ENCODE assay signal across 12 cellular contexts in the genomic region with DNA sequence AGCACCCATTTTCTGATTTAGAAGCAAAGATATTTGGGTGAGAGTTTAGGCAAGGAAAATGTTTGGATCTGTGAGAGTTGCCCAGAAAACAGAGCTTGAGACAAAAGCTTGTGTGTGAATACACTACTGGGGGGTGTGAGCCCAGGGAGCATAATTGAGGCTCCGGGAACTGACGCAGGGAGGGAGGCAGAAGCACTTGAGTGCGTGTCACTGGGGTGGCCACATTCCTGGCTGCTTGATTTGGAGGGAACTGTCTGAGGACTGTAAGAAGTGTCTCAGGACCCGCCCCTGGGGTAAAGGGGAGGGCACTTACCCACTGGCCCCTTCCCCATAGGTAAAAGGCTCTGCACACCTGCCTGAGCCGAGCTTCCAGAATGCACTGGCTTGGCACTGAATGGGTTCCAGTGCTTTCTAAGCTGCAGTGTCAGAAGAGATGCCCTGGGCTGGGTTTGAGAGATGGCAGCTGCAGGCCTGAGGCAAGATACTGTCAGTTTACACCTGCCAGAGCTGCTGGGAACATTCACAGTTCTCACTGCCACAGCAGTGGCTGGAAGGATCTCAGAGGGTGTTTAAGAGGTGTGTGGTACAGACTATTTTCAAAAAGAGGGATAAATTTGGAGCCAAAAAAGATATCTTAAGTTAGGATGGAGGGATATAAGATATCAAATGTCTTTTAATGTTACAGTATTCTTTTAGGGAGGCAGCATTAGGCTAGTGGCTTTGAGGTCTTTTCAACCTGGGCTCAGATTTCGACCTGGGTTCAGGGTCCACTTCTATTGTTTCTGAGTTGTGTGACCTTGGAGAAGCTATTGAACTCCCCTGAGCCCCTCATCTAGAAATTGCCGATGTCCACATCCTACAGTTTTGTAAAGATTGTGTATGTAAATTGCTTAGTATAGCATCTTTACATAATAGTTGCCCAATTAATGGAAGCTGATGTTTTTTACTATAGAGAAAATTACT. TPM values are rescaled to one million over a fixed set of nuclear protein-coding genes. Genes with fewer than 3 reads are reported as not detected.
DNase-seq lines count a peak whose midpoint lies in the region; ATAC-seq, FAIRE-seq and TF ChIP-seq lines count a peak whose summit lies in the region.
"Had no signal": no experiment of that assay in that cellular context is flagged by ENCODE, and none has a peak within 500 bp of the region (broad histone marks: within the 10 kb centered on the region; RNA-seq: fewer than 3 reads in every experiment).

No MANE protein-coding gene starts in this region.

- no peak for TF ChIP-seq POLR2A in GM12878 (IDR thresholded peaks at IDR 0.05; ENCODE audit: low read depth, low read length)

- 59% methylated on average over 7 of the region's 7 CpGs for WGBS in GM12878 (ENCODE audit: insufficient coverage, insufficient replicate concordance, low lambda C conversion rate, missing lambda C conversion rate)

- FAIRE-seq in GM12878 (lab: Jason Lieb, UNC), result no peak

- no peak for TF ChIP-seq CTCF in GM12878 (IDR thresholded peaks at IDR 0.05 in 2 of 3, conservative IDR thresholded peaks at IDR 0.05 in 1 of 3; ENCODE audit: control insufficient read depth in 2 of 3, extremely low read depth in 1 of 3, insufficient read depth in 1 of 3, low read depth in 3 of 3, low read length in 3 of 3)
- TF ChIP-seq CTCF in neural crest cell (conservative IDR thresholded peaks at IDR 0.05), result no peak
- TF ChIP-seq CTCF in GM13977 (IDR thresholded peaks at IDR 0.05; ENCODE audit: extremely low read depth, insufficient read depth, missing control alignments), result no peak

- ATAC-seq in GM12878 (no peak), HG03378 (IDR thresholded peaks at IDR 0.05; ENCODE audit: unreplicated experiment) (no peak)

- in situ Hi-C loops in GM12878 (cut with MboI), result no loop called here
- in situ Hi-C loops in GM13977 (cut with MboI; ENCODE audit: low pct_unique_long_range_greater_than_20kb, low sequenced_read_pairs, unreplicated experiment), result no loop called here

- no peak for TF ChIP-seq RAD21 in GM12878 (IDR thresholded peaks at IDR 0.05; ENCODE audit: insufficient read depth, low read depth, low read length)

- DNase-seq in activated CD4-positive, alpha-beta T cell treated with anti-CD3 and anti-CD28 coated beads, Interleukin-2, amount 10 ng/mL, durations not matched to agents 24 days and 14 days, result no peak
- DNase-seq in activated CD4-positive, alpha-beta T cell treated with anti-CD3 and anti-CD28 coated beads for 4 hours, result no peak
- peak; percentile 48 for DNase-seq in Jurkat, Clone E6-1 (ENCODE audit: low read depth, low spot score)
- no peak for DNase-seq in GM12878 (ENCODE audit: low read depth, low spot score)
- DNase-seq in neural crest cell (ENCODE audit: low read depth, low spot score), result no peak
- DNase-seq in GDM1 (lab: John Stamatoyannopoulos, UW), result no peak
- DNase-seq in GM13977 (ENCODE audit: low spot score), result no peak
- DNase-seq: DMS 273 treated with DMSO at 0.1 percent for 48 hours, NCI-H1694 treated with DMSO at 0.1 percent for 48 hours had no signal

- peaks cover 2% of the 10 kb centered on the region; the same call in 2 of the 3 replicates for H3K9me3 ChIP-seq in GM12878 (replicated peaks; ENCODE audit: control insufficient read depth, insufficient read depth, low read length)
- H3K9me3 ChIP-seq: HAP-1 had no signal

- no peak for TF ChIP-seq EP300 in GM12878 (IDR thresholded peaks at IDR 0.05; ENCODE audit: borderline replicate concordance in 1 of 2, control insufficient read depth in 1 of 2, low read depth in 2 of 2, low read length in 2 of 2)

- RAD21 ChIA-PET in GM12878 (lab: Charles Lee; ENCODE audit: unreplicated experiment), result interaction anchor here (1.1 kb wide), 1 partner anchor 124 kb away, joined by 3 read pairs; no protein-coding TSS in a partner anchor

- no peaks in the 10 kb centered on the region for H3K79me2 ChIP-seq in GM12878 (ENCODE audit: control insufficient read depth, insufficient read depth, low read length)

- no peak overlapping the region for H3K9ac ChIP-seq in GM12878 (ENCODE audit: control insufficient read depth, insufficient read depth, low read length)

- H3K27me3 Mint-ChIP-seq in activated CD4-positive, alpha-beta T cell treated with anti-CD3 and anti-CD28 coated beads, Interleukin-2, amount 10 ng/mL, durations not matched to agents 24 days and 14 days, result peaks cover 18% of the 10 kb centered on the region
- no peaks in the 10 kb centered on the region for H3K27me3 Mint-ChIP-seq in neural crest cell (ENCODE audit: low read depth)

- H3K4me1 Mint-ChIP-seq in activated CD4-positive, alpha-beta T cell treated with anti-CD3 and anti-CD28 coated beads, Interleukin-2, amount 10 ng/mL, durations not matched to agents 24 days and 14 days, result peaks cover 20% of the 10 kb centered on the region
- peaks cover 8% of the 10 kb centered on the region for H3K4me1 Mint-ChIP-seq in neural crest cell
- H3K4me1 Mint-ChIP-seq: memory B cell had no signal

- intact Hi-C loops in activated CD4-positive, alpha-beta T cell treated with anti-CD3 and anti-CD28 coated beads, Interleukin-2, amount 10 ng/mL, durations not matched to agents 24 days and 14 days (cut with micrococcal nuclease), result no loop called here
- intact Hi-C loops in GM12878 (cut with micrococcal nuclease; ENCODE audit: unreplicated experiment), result no loop called here

- H3K4me2 ChIP-seq in GM12878 (ENCODE audit: control insufficient read depth, insufficient read depth), result peak overlapping the region; percentile 54

- H3K27me3 ChIP-seq in GM12878 (replicated peaks in 1 of 2; ENCODE audit: control insufficient read depth in 2 of 2, insufficient read depth in 2 of 2, low read length in 1 of 2), result no peaks in the 10 kb centered on the region

- POLR2A ChIA-PET in GM12878 (lab: Charles Lee), result interaction anchor here (0.6 kb wide), 1 partner anchor 124 kb away, joined by 3 read pairs; no protein-coding TSS in a partner anchor

- CTCF ChIA-PET in GM12878 (lab: Yijun Ruan, JAX), result interaction anchor here (0.8 to 2.6 kb wide), 6 partner anchors 10 to 120 kb away, joined by 3 to 7 read pairs (median 4); no protein-coding TSS in a partner anchor

- no peaks in the 10 kb centered on the region for H4K20me1 ChIP-seq in GM12878 (ENCODE audit: control insufficient read depth, insufficient read depth)

- H3K27ac ChIP-seq in GM12878 (ENCODE audit: control insufficient read depth, insufficient read depth), result 0 out of 2 replicates have a peak overlapping the region, but pooled peaks have one; percentile 47

- H3K27ac Mint-ChIP-seq in activated CD4-positive, alpha-beta T cell treated with anti-CD3 and anti-CD28 coated beads, Interleukin-2, amount 10 ng/mL, durations not matched to agents 24 days and 14 days, result peak overlapping the region; percentile 84
- H3K27ac Mint-ChIP-seq in neural crest cell (ENCODE audit: unreplicated experiment), result peak overlapping the region; percentile 53
- H3K27ac Mint-ChIP-seq: memory B cell had no signal

- peaks cover 2% of the 10 kb centered on the region for H3K36me3 Mint-ChIP-seq in activated CD4-positive, alpha-beta T cell treated with anti-CD3 and anti-CD28 coated beads, Interleukin-2, amount 10 ng/mL, durations not matched to agents 24 days and 14 days (ENCODE audit: low read depth)
- no peaks in the 10 kb centered on the region for H3K36me3 Mint-ChIP-seq in neural crest cell (ENCODE audit: low read depth)

- peaks cover 5% of the 10 kb centered on the region for H3K9me3 Mint-ChIP-seq in activated CD4-positive, alpha-beta T cell treated with anti-CD3 and anti-CD28 coated beads, Interleukin-2, amount 10 ng/mL, durations not matched to agents 24 days and 14 days
- peaks cover 4% of the 10 kb centered on the region for H3K9me3 Mint-ChIP-seq in neural crest cell
- H3K9me3 Mint-ChIP-seq: memory B cell had no signal

- H3K4me3 Mint-ChIP-seq in activated CD4-positive, alpha-beta T cell treated with anti-CD3 and anti-CD28 coated beads, Interleukin-2, amount 10 ng/mL, durations not matched to agents 24 days and 14 days, result peak overlapping the region; percentile 61
- no peak overlapping the region for H3K4me3 Mint-ChIP-seq in neural crest cell

- peak overlapping the region; percentile 56; the same call in 1 of the 2 replicates for H2AFZ ChIP-seq in GM12878 (ENCODE audit: control insufficient read depth, low read depth, low read length)

- SMC1A ChIA-PET in GM12878 (lab: Charles Lee; ENCODE audit: uncharacterized antibody, unreplicated experiment), result interaction anchor here (0.8 to 1.6 kb wide), 3 partner anchors 12 to 125 kb away, joined by 3 to 4 read pairs (median 4); no protein-coding TSS in a partner anchor

- H3K4me1 ChIP-seq in GM12878 (ENCODE audit: control insufficient read depth, insufficient read depth, low read length), result peaks cover 17% of the 10 kb centered on the region
- H3K4me1 ChIP-seq: HAP-1 had no signal

- no peak overlapping the region for H3K4me3 ChIP-seq in Jurkat, Clone E6-1 (ENCODE audit: low read length)
- 0 out of 2 replicates have a peak overlapping the region, but pooled peaks have one; percentile 14 for H3K4me3 ChIP-seq in GM12878
- H3K4me3 ChIP-seq: HAP-1 had no signal

- no TSS peak for BruUV-seq in GM12878 (replicated peaks; lab: Mats Ljungman, UMichigan)

- no peaks in the 10 kb centered on the region for H3K36me3 ChIP-seq in GM12878 (ENCODE audit: control insufficient read depth in 2 of 2, insufficient read depth in 2 of 2, low read length in 1 of 2)
- H3K36me3 ChIP-seq: HAP-1 had no signal

TF ChIP-seq in GM12878, 131 proteins besides CTCF, POLR2A, EP300 and RAD21 (continues in another document):
- no peak for TF ChIP-seq SP1 (IDR thresholded peaks at IDR 0.05; ENCODE audit: low read depth, low read length)

RNA-seq across cellular contexts. Expression of a gene that starts 6.9 kb away (rescaled TPM):
- total RNA-seq in activated CD4-positive, alpha-beta T cell treated with anti-CD3 and anti-CD28 coated beads, Interleukin-2, amount 10 ng/mL, durations not matched to agents 24 days and 14 days, result 22.2 and 23.9 TPM in 2 replicates
- 16.4 TPM for polyA plus RNA-seq in Jurkat, Clone E6-1 (2012; ENCODE audit: insufficient read depth, insufficient read length)
- total RNA-seq in GM12878 (2013; cell fraction: nucleolus; rRNA removed), result 17.1 and 20.9 TPM in 2 replicates
- 16.2 and 18.5 TPM in 2 replicates for total RNA-seq in GM12878 (2014; rRNA removed)
- 15.0 and 16.5 TPM in 2 replicates for total RNA-seq in GM12878 (2014; rRNA removed; fragmentation: Illumina TruSeq; extraction: Trizol)
- total RNA-seq in GM12878 (2021), result 18.8 and 21.5 TPM in 2 replicates
- 3.5 TPM for polyA plus RNA-seq in GM12878 (2011; ENCODE audit: low read depth)
- polyA plus RNA-seq in GM12878 (2011; rRNA removed), result 8.8 and 9.9 TPM in 2 replicates
- polyA plus RNA-seq in GM12878 (2011; cell fraction: cytosol; rRNA removed), result 8.1 and 8.5 TPM in 2 replicates
- polyA plus RNA-seq in GM12878 (2011; cell fraction: nucleus; rRNA removed), result 9.5 and 11.2 TPM in 2 replicates
- polyA plus RNA-seq in GM12878 (2012), result 4.8 and 5.6 TPM in 2 replicates
- 19.9 and 21.9 TPM in 2 replicates for polyA plus RNA-seq in GM12878 (2014; fragmentation: Illumina TruSeq; extraction: Trizol)
- polyA plus RNA-seq in GM12878 (2014; fragmentation: Nextera tagmentation; extraction: Ambion mirVana), result 1 to 10 TPM; 3.8 to 4.3 TPM
- polyA plus RNA-seq in GM12878 (2014; rRNA removed), result 12.4 and 12.8 TPM in 2 replicates
- 10 to 100 TPM; 16.6 to 18.0 TPM for polyA plus RNA-seq in GM12878 (2016; fragmentation: Nextera tagmentation; extraction: Ambion mirVana)
- 16.0 and 17.3 TPM in 2 replicates for polyA minus RNA-seq in GM12878 (2011; rRNA and poly(A)+ RNA removed)
- 3.3 and 3.8 TPM in 2 replicates for polyA minus RNA-seq in GM12878 (2011; cell fraction: cytosol; rRNA and poly(A)+ RNA removed)
- polyA minus RNA-seq in GM12878 (2011; cell fraction: nucleus; rRNA and poly(A)+ RNA removed), result 7.9 and 15.2 TPM in 2 replicates
- 19.2 TPM in 2 replicates for total RNA-seq in neural crest cell
